In genomic region chrX:2410279-2411020, GRCh38 we compare ENCODE assay signal across 2 cellular contexts.
TF ChIP-seq lines count a peak whose summit lies in the region.

No MANE protein-coding gene starts in this region.

TF ChIP-seq in HCT116, 20 proteins besides CTCF, POLR2A, EP300 and RAD21:
- TF ChIP-seq JUND (IDR thresholded peaks at IDR 0.05) (peak; percentile 40; the same call in 1 of the 2 replicates), ZBTB33 (IDR thresholded peaks at IDR 0.05; ENCODE audit: extremely low read depth, insufficient replicate concordance, low read length) (no peak)
TF ChIP-seq in HCT116: peak in this region for 1.

TF ChIP-seq in H1, 55 proteins besides CTCF, POLR2A, EP300 and RAD21:
- TF ChIP-seq SUZ12 (IDR thresholded peaks at IDR 0.05; ENCODE audit: low read length) (no peak), YY1 (IDR thresholded peaks at IDR 0.05; ENCODE audit: low read depth, low read length) (no peak), CEBPB (IDR thresholded peaks at IDR 0.05; ENCODE audit: low read depth, low read length) (no peak), POU5F1 (IDR thresholded peaks at IDR 0.05; ENCODE audit: low read depth, low read length) (no peak), SRF (IDR thresholded peaks at IDR 0.05; ENCODE audit: low read depth, low read length) (no peak), KDM1A (IDR thresholded peaks at IDR 0.05; ENCODE audit: borderline replicate concordance, low read length) (no peak), BRCA1 (IDR thresholded peaks at IDR 0.05; ENCODE audit: low read depth, low read length) (no peak), BCL11A (IDR thresholded peaks at IDR 0.05; ENCODE audit: low read depth in 2 of 2, low read length in 2 of 2) (no peak), ASH2L (IDR thresholded peaks at IDR 0.05; ENCODE audit: low read length) (no peak), HDAC6 (IDR thresholded peaks at IDR 0.05; ENCODE audit: low read depth, low read length) (no peak), MAFK (IDR thresholded peaks at IDR 0.05; ENCODE audit: low read depth, low read length) (no peak), SP2 (IDR thresholded peaks at IDR 0.05; ENCODE audit: low read length) (no peak)
